13 cellular contexts compared by ENCODE assay signal in genomic region chr7:96034940-96035727, GRCh38.
DNase-seq lines count a peak whose midpoint lies in the region; ATAC-seq and TF ChIP-seq lines count a peak whose summit lies in the region.
"Had no signal": no experiment of that assay in that cellular context is flagged by ENCODE, and none has a peak within 500 bp of the region (broad histone marks: within the 10 kb centered on the region; RNA-seq: fewer than 3 reads in every experiment).

No MANE protein-coding gene starts in this region.

- H3K27me3 ChIP-seq in gastrocnemius medialis (no peaks in the 10 kb centered on the region), Caco-2 (replicated peaks; ENCODE audit: control insufficient read depth, insufficient read depth, low read length) (no peaks in the 10 kb centered on the region)
- H3K27me3 ChIP-seq: BLaER1, heart left ventricle had no signal

- no peaks in the 10 kb centered on the region for H3K36me3 Mint-ChIP-seq in Caco-2 (ENCODE audit: insufficient read depth, unreplicated experiment)

- H3K9me3 ChIP-seq in gastrocnemius medialis = no peaks in the 10 kb centered on the region
- H3K9me3 ChIP-seq in Caco-2 = no peaks in the 10 kb centered on the region
- H3K9me3 ChIP-seq: BLaER1, heart left ventricle had no signal

- H3K27ac Mint-ChIP-seq in Caco-2 (ENCODE audit: unreplicated experiment) = no peak overlapping the region
- H3K27ac Mint-ChIP-seq: activated CD4-positive, alpha-beta memory T cell treated with anti-CD3 and anti-CD28 coated beads, Interleukin-2, amount 10 ng/mL, durations not matched to agents 7 days and 5 days had no signal

- H3K4me1 ChIP-seq in gastrocnemius medialis (peaks cover 0 to 4% of the 10 kb centered on the region in 2 donors), Caco-2 (no peaks in the 10 kb centered on the region)
- H3K4me1 ChIP-seq: BLaER1, heart left ventricle had no signal

- POLR2A ChIA-PET in Caco-2 (lab: Charles Lee) = no interaction called here

- DNase-seq in NCI-H1105 (lab: John Stamatoyannopoulos, UW) (peak; percentile 54), NCI-H2107 treated with DMSO at 0.1 percent for 48 hours (lab: John Stamatoyannopoulos, UW; ENCODE audit: unreplicated experiment) (peak; percentile 96), astrocyte of the cerebellum (ENCODE audit: low read depth) (peak; percentile 6), gastrocnemius medialis (peak; percentile 65 to 80), Caco-2 (no peak)
- DNase-seq in stimulated activated CD4-positive, alpha-beta T cell treated with anti-CD3 and anti-CD28 coated beads, Interleukin-15, amount 100 ng/mL, for 24 hours = no peak
- DNase-seq: activated CD4-positive, alpha-beta memory T cell treated with anti-CD3 and anti-CD28 coated beads, Interleukin-2, amount 10 ng/mL, durations not matched to agents 7 days and 5 days; heart left ventricle had no signal

- no peaks in the 10 kb centered on the region for H3K36me3 ChIP-seq in gastrocnemius medialis
- no peaks in the 10 kb centered on the region for H3K36me3 ChIP-seq in Caco-2 (ENCODE audit: control insufficient read depth, insufficient read depth, low read length)
- H3K36me3 ChIP-seq: BLaER1 had no signal

- ATAC-seq in gastrocnemius medialis (peak; percentile 94 to 97), esophagus mucosa (no peak), GM21786 (IDR thresholded peaks at IDR 0.05; ENCODE audit: unreplicated experiment) (no peak)

- H3K4me3 ChIP-seq in astrocyte of the cerebellum (ENCODE audit: low read depth, low read length) (no peak overlapping the region), gastrocnemius medialis (peak overlapping the region in 1 of 4 donors; percentile 24), Caco-2 (ENCODE audit: low read depth, low read length) (no peak overlapping the region)
- H3K4me3 ChIP-seq: BLaER1, heart left ventricle had no signal

- in situ Hi-C loops in astrocyte of the cerebellum (cut with HindIII; ENCODE audit: low sequenced_read_pairs) = no loop called here
- in situ Hi-C loops in gastrocnemius medialis (cut with MboI; ENCODE audit: low sequenced_read_pairs in 4 of 4) = no loop called here

- BruUV-seq in Caco-2 (replicated peaks; lab: Mats Ljungman, UMichigan) = no TSS peak

- no peaks in the 10 kb centered on the region for H3K4me1 Mint-ChIP-seq in Caco-2 (ENCODE audit: low read depth, unreplicated experiment)
- H3K4me1 Mint-ChIP-seq: activated CD4-positive, alpha-beta memory T cell treated with anti-CD3 and anti-CD28 coated beads, Interleukin-2, amount 10 ng/mL, durations not matched to agents 7 days and 5 days; central memory CD8-positive, alpha-beta T cell had no signal

- no peak overlapping the region for H3K4me3 Mint-ChIP-seq in Caco-2 (ENCODE audit: unreplicated experiment)
- H3K4me3 Mint-ChIP-seq: activated CD4-positive, alpha-beta memory T cell treated with anti-CD3 and anti-CD28 coated beads, Interleukin-2, amount 10 ng/mL, durations not matched to agents 7 days and 5 days; central memory CD8-positive, alpha-beta T cell had no signal

- CTCF ChIA-PET in Caco-2 (lab: Charles Lee) = no interaction called here

- peak overlapping the region; percentile 63 to 80 (median 64) for H3K27ac ChIP-seq in gastrocnemius medialis
- H3K27ac ChIP-seq: BLaER1, epithelial cell of prostate, heart left ventricle had no signal

- no peaks in the 10 kb centered on the region for H3K9me3 Mint-ChIP-seq in Caco-2 (ENCODE audit: unreplicated experiment)
- H3K9me3 Mint-ChIP-seq: activated CD4-positive, alpha-beta memory T cell treated with anti-CD3 and anti-CD28 coated beads, Interleukin-2, amount 10 ng/mL, durations not matched to agents 7 days and 5 days; central memory CD8-positive, alpha-beta T cell had no signal

- intact Hi-C loops in gastrocnemius medialis (cut with DNase I; ENCODE audit: low total_unique reads) (no loop called here), Caco-2 (cut with micrococcal nuclease; ENCODE audit: unreplicated experiment) (no loop called here)

- TF ChIP-seq CTCF in astrocyte of the cerebellum (IDR thresholded peaks at IDR 0.05; ENCODE audit: low read depth, low read length, missing control alignments) (no peak), gastrocnemius medialis (IDR thresholded peaks at IDR 0.05 in 4 of 5, conservative IDR thresholded peaks at IDR 0.05 in 1 of 5) (no peak), Caco-2 (IDR thresholded peaks at IDR 0.05; ENCODE audit: insufficient read depth in 1 of 2, low read depth in 1 of 2, low read length in 1 of 2, severe bottlenecking in 1 of 2, unreplicated experiment in 1 of 2) (no peak)

- peaks cover 7% of the 10 kb centered on the region for H3K27me3 Mint-ChIP-seq in Caco-2 (ENCODE audit: insufficient read depth, unreplicated experiment)

- no peak for TF ChIP-seq POLR2A in gastrocnemius medialis (IDR thresholded peaks at IDR 0.05)

Comparison
In these comparisons a context has a peak if more than half of its experiments do, and no peak if none do; other contexts are left out.
1. DNase-seq: peak in NCI-H1105 (single experiment), NCI-H2107 treated with DMSO at 0.1 percent for 48 hours (single experiment), astrocyte of the cerebellum (single experiment) and gastrocnemius medialis (2 of 2); none in Caco-2 (0 of 2) and stimulated activated CD4-positive, alpha-beta T cell treated with anti-CD3 and anti-CD28 coated beads, Interleukin-15, amount 100 ng/mL, for 24 hours (single experiment).
2. ATAC-seq: peak in gastrocnemius medialis (2 of 2); none in esophagus mucosa (single experiment) and GM21786 (single experiment).